18 cellular contexts compared by ENCODE assay signal in the genomic region with DNA sequence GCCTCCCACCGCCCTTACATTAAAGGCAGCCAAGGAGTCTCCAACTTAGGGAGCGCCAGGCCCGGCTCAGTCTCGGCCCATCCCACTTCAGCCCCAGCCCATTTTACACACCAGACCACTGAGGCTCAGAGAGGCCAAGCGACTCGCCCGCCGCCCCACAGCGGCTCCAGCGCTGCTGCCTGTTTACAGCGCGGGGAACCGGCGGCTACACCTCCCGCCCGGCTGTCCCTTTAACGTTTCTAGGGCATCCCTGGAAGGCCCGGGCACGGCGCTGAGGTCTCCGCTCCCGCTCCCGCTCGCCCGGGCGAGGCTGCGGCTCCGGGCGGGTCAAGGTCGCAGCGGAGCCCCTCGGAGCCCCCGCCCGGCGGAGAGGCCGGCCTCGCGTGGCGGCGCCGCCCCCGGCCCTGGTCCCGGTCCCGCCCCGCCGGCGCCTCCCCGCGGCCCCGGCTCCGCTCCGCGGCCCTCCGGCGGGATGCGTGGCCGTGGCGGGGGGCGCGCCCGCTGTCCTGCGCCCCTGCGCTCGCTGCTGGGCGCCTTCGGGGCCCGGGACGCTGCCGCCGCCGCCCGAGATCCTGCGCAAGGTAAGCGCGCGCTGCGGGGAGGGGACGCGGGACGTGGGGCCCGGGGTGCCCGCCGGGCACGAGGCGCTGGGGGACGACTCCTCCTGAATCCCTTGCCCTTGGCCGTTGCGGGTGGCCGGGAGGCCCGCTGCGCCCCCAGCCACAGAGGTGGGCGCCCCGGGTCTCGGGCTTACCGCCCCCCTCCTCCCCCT. TPM values are rescaled to one million over a fixed set of nuclear protein-coding genes. Genes with fewer than 3 reads are reported as not detected.
DNase-seq lines count a peak whose midpoint lies in the region; FAIRE-seq and TF ChIP-seq lines count a peak whose summit lies in the region.
"Had no signal": no experiment of that assay in that cellular context is flagged by ENCODE, and none has a peak within 500 bp of the region (broad histone marks: within the 10 kb centered on the region; RNA-seq: fewer than 3 reads in every experiment).

No MANE protein-coding gene starts in this region.

- intact Hi-C loops in endothelial cell of umbilical vein (cut with micrococcal nuclease), result no loop called here

- H3K4me3 ChIP-seq in HUES6 (ENCODE audit: low read depth, low read length) (peak overlapping the region; percentile 43), endothelial cell of umbilical vein (replicated peaks in 1 of 3; ENCODE audit: insufficient read depth in 1 of 3, low read depth in 1 of 3, low read length in 3 of 3) (no peak overlapping the region)

- TF ChIP-seq CTCF in endothelial cell of umbilical vein (IDR thresholded peaks at IDR 0.05; ENCODE audit: extremely low read depth in 1 of 2, insufficient read depth in 1 of 2, low read depth in 1 of 2, low read length in 2 of 2) (no peak), type B pancreatic cell (conservative IDR thresholded peaks at IDR 0.05) (no peak)

- peaks cover 18% of the 10 kb centered on the region for H3K4me1 Mint-ChIP-seq in type B pancreatic cell (ENCODE audit: unreplicated experiment)
- H3K4me1 Mint-ChIP-seq: memory B cell had no signal

- DNase-seq in endothelial cell of umbilical vein (ENCODE audit: low read depth, low spot score), result no peak
- peak; percentile 67 for DNase-seq in left kidney (ENCODE audit: low read depth, low spot score)
- DNase-seq in type B pancreatic cell (ENCODE audit: extremely low spot score, unreplicated experiment), result no peak
- DNase-seq in activated gamma-delta T cell (lab: John Stamatoyannopoulos, UW), result no peak
- DNase-seq in stimulated activated CD4-positive, alpha-beta T cell treated with anti-CD3 and anti-CD28 coated beads, Interleukin-1b, Interleukin-23, amount 100 ng/mL, for 48 hours, result no peak
- no peak for DNase-seq in LoVo (ENCODE audit: low spot score)
- DNase-seq: activated CD4-positive, alpha-beta T cell treated with anti-CD3 and anti-CD28 coated beads for 1 hour; adrenal gland; CD4-positive, alpha-beta memory T cell; EL; erythroblast; NCI-H2081 treated with DMSO at 0.1 percent for 48 hours; small intestine had no signal

- POLR2A ChIA-PET in endothelial cell of umbilical vein (lab: Charles Lee), result no interaction called here

- H3K9me3 Mint-ChIP-seq in type B pancreatic cell, result no peaks in the 10 kb centered on the region
- H3K9me3 Mint-ChIP-seq: memory B cell had no signal

- no peak overlapping the region for H3K27ac ChIP-seq in HUES6 (ENCODE audit: low read depth, low read length)
- H3K27ac ChIP-seq in endothelial cell of umbilical vein (ENCODE audit: insufficient read depth, low read depth, low read length), result no peak overlapping the region
- H3K27ac ChIP-seq: adrenal gland had no signal

- H3K9ac ChIP-seq in HUES6 (ENCODE audit: low read length) (no peak overlapping the region), endothelial cell of umbilical vein (replicated peaks; ENCODE audit: extremely low read depth, insufficient read depth, low read length) (no peak overlapping the region)

- H3K9me1 ChIP-seq in endothelial cell of umbilical vein (replicated peaks; ENCODE audit: control insufficient read depth, extremely low read depth, insufficient read depth, low read length), result no peaks in the 10 kb centered on the region

- H3K4me1 ChIP-seq in HUES6 (ENCODE audit: control insufficient read depth, insufficient read depth, low read length) (peaks cover 5% of the 10 kb centered on the region; the same call in 1 of the 2 replicates), endothelial cell of umbilical vein (ENCODE audit: control insufficient read depth, extremely low read depth, insufficient read depth, low read length) (no peaks in the 10 kb centered on the region)

- FAIRE-seq in endothelial cell of umbilical vein (lab: Jason Lieb, UNC), result no peak
- FAIRE-seq: GM12891, RCC 7860, small intestine had no signal

- H3K36me3 ChIP-seq in HUES6 (ENCODE audit: control insufficient read depth, insufficient read depth, low read length) (no peaks in the 10 kb centered on the region), endothelial cell of umbilical vein (ENCODE audit: control insufficient read depth in 2 of 2, extremely low read depth in 1 of 2, insufficient read depth in 2 of 2, low read length in 2 of 2) (no peaks in the 10 kb centered on the region)
- H3K36me3 ChIP-seq: adrenal gland had no signal

- CTCF ChIA-PET in endothelial cell of umbilical vein (lab: Charles Lee), result no interaction called here

- no peak overlapping the region for H3K27ac Mint-ChIP-seq in type B pancreatic cell
- H3K27ac Mint-ChIP-seq: CD4-positive, alpha-beta memory T cell; memory B cell had no signal

- H3K27me3 Mint-ChIP-seq in type B pancreatic cell, result peaks cover 79% of the 10 kb centered on the region

- H2AFZ ChIP-seq in endothelial cell of umbilical vein (ENCODE audit: low read depth, low read length), result no peak overlapping the region

- H3K4me3 Mint-ChIP-seq in type B pancreatic cell, result peak overlapping the region; percentile 52
- H3K4me3 Mint-ChIP-seq: memory B cell had no signal

- no TSS peak for BruUV-seq in endothelial cell of umbilical vein (replicated peaks; lab: Mats Ljungman, UMichigan)

- H3K27me3 ChIP-seq in HUES6 (ENCODE audit: control insufficient read depth, insufficient read depth, low read length), result peaks cover 97% of the 10 kb centered on the region
- peaks cover 2% of the 10 kb centered on the region in 2 experiments for H3K27me3 ChIP-seq in endothelial cell of umbilical vein (ENCODE audit: control insufficient read depth in 2 of 2, insufficient read depth in 2 of 2, low read length in 2 of 2)

- no peak overlapping the region for H3K4me2 ChIP-seq in endothelial cell of umbilical vein (ENCODE audit: insufficient read depth, low read length)

- dilution Hi-C loops in endothelial cell of umbilical vein (cut with MboI; ENCODE audit: extremely low pct_ligation_motif_present, low sequenced_read_pairs), result no loop called here

- no peaks in the 10 kb centered on the region for H3K36me3 Mint-ChIP-seq in type B pancreatic cell
- H3K36me3 Mint-ChIP-seq: CD4-positive, alpha-beta memory T cell; memory B cell had no signal

- H3K9me3 ChIP-seq in HUES6 (ENCODE audit: control insufficient read depth, insufficient read depth, low read depth, low read length) (no peaks in the 10 kb centered on the region), endothelial cell of umbilical vein (replicated peaks; ENCODE audit: control insufficient read depth, insufficient read depth, low read length) (no peaks in the 10 kb centered on the region)
- H3K9me3 ChIP-seq: adrenal gland had no signal

- no peaks in the 10 kb centered on the region for H3K79me2 ChIP-seq in endothelial cell of umbilical vein (ENCODE audit: control insufficient read depth, insufficient read depth, low read length)

- H4K20me1 ChIP-seq in endothelial cell of umbilical vein (replicated peaks; ENCODE audit: control insufficient read depth, extremely low read depth, insufficient read depth, low read length), result no peaks in the 10 kb centered on the region

- no peak for TF ChIP-seq POLR2A in endothelial cell of umbilical vein (IDR thresholded peaks at IDR 0.05; ENCODE audit: low read depth, low read length)

TF ChIP-seq in endothelial cell of umbilical vein, 7 proteins besides CTCF, POLR2A, EP300 and RAD21:
- TF ChIP-seq, protein P1, sequence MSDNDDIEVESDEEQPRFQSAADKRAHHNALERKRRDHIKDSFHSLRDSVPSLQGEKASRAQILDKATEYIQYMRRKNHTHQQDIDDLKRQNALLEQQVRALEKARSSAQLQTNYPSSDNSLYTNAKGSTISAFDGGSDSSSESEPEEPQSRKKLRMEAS (IDR thresholded peaks at IDR 0.05; ENCODE audit: insufficient read depth, insufficient read length), result no peak
- TF ChIP-seq EZH2 (IDR thresholded peaks at IDR 0.05; ENCODE audit: borderline replicate concordance, low read depth, low read length, severe bottlenecking), result peak; percentile 26

RNA-seq across cellular contexts. Expression of a gene that starts 27.1 kb away (rescaled TPM):
- total RNA-seq in endothelial cell of umbilical vein (not detected in 2 replicates), type B pancreatic cell (ENCODE audit: low replicate concordance) (0.55 and 2.1 TPM in 2 replicates)
- polyA plus RNA-seq in endothelial cell of umbilical vein, result not detected in 2 replicates
- polyA plus RNA-seq in endothelial cell of umbilical vein (2011; cell fraction: cytosol; rRNA removed), result not detected in 2 replicates
- polyA plus RNA-seq in endothelial cell of umbilical vein (2011; cell fraction: nucleus; rRNA removed), result not detected in 2 replicates
- polyA plus RNA-seq in endothelial cell of umbilical vein (2012), result not detected in 2 replicates
- polyA minus RNA-seq in endothelial cell of umbilical vein, result not detected in 2 replicates
- polyA minus RNA-seq in endothelial cell of umbilical vein (2011; cell fraction: cytosol; rRNA and poly(A)+ RNA removed), result not detected
- polyA minus RNA-seq in endothelial cell of umbilical vein (2011; cell fraction: nucleus; rRNA and poly(A)+ RNA removed), result not detected in 2 replicates
- total RNA-seq: CD4-positive, alpha-beta memory T cell; T-helper 1 cell treated with Interleukin-12 subunit alpha and Interleukin-12 subunit beta and Interleukin-4 antibody, amounts not matched to agents 30 ng/mL and 1 ng/mL, for 36 hours had no signal
- polyA plus RNA-seq: CD4-positive, alpha-beta memory T cell had no signal
